In genomic region chr16:48160575-48160974, GRCh38 we compare ENCODE assay signal across 28 cellular contexts. TPM values are rescaled to one million over a fixed set of nuclear protein-coding genes. Genes with fewer than 3 reads are reported as not detected.
"Had no signal": no experiment of that assay in that cellular context is flagged by ENCODE, and none has a peak within 500 bp of the region (broad histone marks: within the 10 kb centered on the region; RNA-seq: fewer than 3 reads in every experiment).

No MANE protein-coding gene starts in this region.

- H3K9me3 ChIP-seq: adrenal gland, Peyer's patch had no signal

- H3K4me3 Mint-ChIP-seq: activated CD4-positive, alpha-beta T cell treated with anti-CD3 and anti-CD28 coated beads, Interleukin-2, amount 10 ng/mL, durations not matched to agents 24 days and 14 days; activated CD8-positive, alpha-beta T cell treated with anti-CD3 and anti-CD28 coated beads for 36 hours; activated naive CD4-positive, alpha-beta T cell treated with anti-CD3 and anti-CD28 coated beads for 36 hours; activated T-cell treated with anti-CD3 and anti-CD28 coated beads, Interleukin-2, amount 50 U/mL, for 4 hours; activated T-helper 1 cell treated with anti-CD3 and anti-CD28 coated beads, Interleukin-12 subunit alpha, Interleukin-12 subunit beta, Interleukin-2, Interleukin-4 antibody, amounts not matched to agents 30 ng/mL and 10 ng/mL and 1 ng/mL, durations not matched to agents 14 hours and 24 hours and 36 hours had no signal

- H3K4me3 ChIP-seq: adrenal gland, Peyer's patch had no signal

- H3K36me3 Mint-ChIP-seq: activated naive CD4-positive, alpha-beta T cell treated with anti-CD3 and anti-CD28 coated beads, Interleukin-2, amount 50 U/mL, for 72 hours had no signal

- H3K36me3 ChIP-seq: adrenal gland, Peyer's patch had no signal

- H3K9me3 Mint-ChIP-seq: activated CD4-positive, alpha-beta T cell treated with anti-CD3 and anti-CD28 coated beads, Interleukin-2, amount 10 ng/mL, durations not matched to agents 24 days and 14 days; activated CD8-positive, alpha-beta T cell treated with anti-CD3 and anti-CD28 coated beads for 36 hours; activated naive CD4-positive, alpha-beta T cell treated with anti-CD3 and anti-CD28 coated beads for 36 hours; activated naive CD4-positive, alpha-beta T cell treated with anti-CD3 and anti-CD28 coated beads, Interleukin-2, amount 50 U/mL, for 72 hours; activated T-cell treated with anti-CD3 and anti-CD28 coated beads, Interleukin-2, amount 50 U/mL, for 4 hours; activated T-helper 1 cell treated with anti-CD3 and anti-CD28 coated beads, Interleukin-12 subunit alpha, Interleukin-12 subunit beta, Interleukin-2, Interleukin-4 antibody, amounts not matched to agents 30 ng/mL and 10 ng/mL and 1 ng/mL, durations not matched to agents 14 hours and 24 hours and 36 hours had no signal

- DNase-seq: activated CD4-positive, alpha-beta T cell treated with anti-CD3 and anti-CD28 coated beads, Interleukin-2, amount 10 ng/mL, durations not matched to agents 24 days and 14 days; activated CD4-positive, alpha-beta T cell treated with anti-CD3 and anti-CD28 coated beads, Interleukin-2, amount 50 U/mL, for 4 hours; activated CD8-positive, alpha-beta T cell treated with anti-CD3 and anti-CD28 coated beads for 36 hours; activated gamma-delta T cell treated with Interleukin-2 at 50 U/mL for 16 hours; activated naive CD4-positive, alpha-beta T cell treated with anti-CD3 and anti-CD28 coated beads for 36 hours; activated T-cell treated with anti-CD3 and anti-CD28 coated beads, Interleukin-2, amount 50 U/mL, for 4 hours; adrenal gland; anterior cingulate cortex; NCI-H1105; NCI-H1417 treated with DMSO at 0.1 percent for 48 hours; NCI-H1930; NCI-H2081 treated with DMSO at 0.1 percent for 48 hours; NCI-H510A; NCI-H526; NCI-H748 treated with DMSO at 0.1 percent for 48 hours; NK-92 treated with Interleukin-12 subunit alpha and Interleukin-12 subunit beta, amount 100 ng/mL, for 24 hours; PC-3; Peyer's patch; Right ventricle myocardium superior; SW 1271; T-helper 1 cell; T1000 had no signal

- H3K4me1 ChIP-seq: adrenal gland, Peyer's patch had no signal

- H3K27me3 ChIP-seq: adrenal gland, Peyer's patch had no signal

- H3K27ac Mint-ChIP-seq: activated CD4-positive, alpha-beta T cell treated with anti-CD3 and anti-CD28 coated beads, Interleukin-2, amount 10 ng/mL, durations not matched to agents 24 days and 14 days; activated CD8-positive, alpha-beta T cell treated with anti-CD3 and anti-CD28 coated beads for 36 hours; activated naive CD4-positive, alpha-beta T cell treated with anti-CD3 and anti-CD28 coated beads for 36 hours; activated naive CD4-positive, alpha-beta T cell treated with anti-CD3 and anti-CD28 coated beads, Interleukin-2, amount 50 U/mL, for 72 hours; activated T-helper 1 cell treated with anti-CD3 and anti-CD28 coated beads, Interleukin-12 subunit alpha, Interleukin-12 subunit beta, Interleukin-2, Interleukin-4 antibody, amounts not matched to agents 30 ng/mL and 10 ng/mL and 1 ng/mL, durations not matched to agents 14 hours and 24 hours and 36 hours had no signal

- ATAC-seq: activated CD8-positive, alpha-beta T cell treated with anti-CD3 and anti-CD28 coated beads for 36 hours; activated naive CD4-positive, alpha-beta T cell treated with anti-CD3 and anti-CD28 coated beads, Interleukin-2, amount 50 U/mL, for 72 hours; activated T-cell treated with anti-CD3 and anti-CD28 coated beads, Interleukin-2, amount 50 U/mL, for 4 hours; PC-3 had no signal

- H3K27ac ChIP-seq: adrenal gland, Peyer's patch had no signal

RNA-seq across cellular contexts. Expression of gene ABCC12, which starts 4.8 kb away (rescaled TPM):
- total RNA-seq: activated CD4-positive, alpha-beta T cell treated with anti-CD3 and anti-CD28 coated beads, Interleukin-2, amount 10 ng/mL, durations not matched to agents 24 days and 14 days; activated CD8-positive, alpha-beta memory T cell treated with anti-CD3 and anti-CD28 coated beads for 36 hours; activated CD8-positive, alpha-beta T cell treated with anti-CD3 and anti-CD28 coated beads for 36 hours; activated naive CD4-positive, alpha-beta T cell treated with anti-CD3 and anti-CD28 coated beads for 36 hours; activated naive CD4-positive, alpha-beta T cell treated with anti-CD3 and anti-CD28 coated beads, Interleukin-2, amount 50 U/mL, for 72 hours; activated T-cell treated with anti-CD3 and anti-CD28 coated beads, Interleukin-2, amount 50 U/mL, for 4 hours; activated T-helper 1 cell treated with anti-CD3 and anti-CD28 coated beads, Interleukin-12 subunit alpha, Interleukin-12 subunit beta, Interleukin-2, Interleukin-4 antibody, amounts not matched to agents 30 ng/mL and 10 ng/mL and 1 ng/mL, durations not matched to agents 14 hours and 24 hours and 36 hours; adrenal gland; cardiac septum; MCF 10A; PC-3; Peyer's patch; Right ventricle myocardium superior; T-helper 2 cell treated with Interferon-gamma antibody and Interleukin-4, amounts not matched to agents 100 ng/mL and 5 ng/mL, for 36 hours had no signal
